ENCODE assay signal across 5 cellular contexts in genomic region chr9:88451160-88451559, GRCh38.
"Had no signal": no experiment of that assay in that cellular context is flagged by ENCODE, and none has a peak within 500 bp of the region (broad histone marks: within the 10 kb centered on the region; RNA-seq: fewer than 3 reads in every experiment).

No MANE protein-coding gene starts in this region.

- H3K9ac ChIP-seq: GM23248 had no signal

- H3K27ac ChIP-seq: GM23248 had no signal

- H3K4me3 ChIP-seq: GM23248 had no signal

- DNase-seq: GM23248, GOT3, H7, HCEC 1CT, IMR-90 had no signal
